Comparison of ENCODE assay signal across 10 cellular contexts in genomic region chr6:1424306-1424927, GRCh38. TPM values are rescaled to one million over a fixed set of nuclear protein-coding genes. Genes with fewer than 3 reads are reported as not detected.
DNase-seq lines count a peak whose midpoint lies in the region; ATAC-seq, FAIRE-seq and TF ChIP-seq lines count a peak whose summit lies in the region.
"Had no signal": no experiment of that assay in that cellular context is flagged by ENCODE, and none has a peak within 500 bp of the region (broad histone marks: within the 10 kb centered on the region; RNA-seq: fewer than 3 reads in every experiment).

No MANE protein-coding gene starts in this region.

- no peak overlapping the region for H4K8ac ChIP-seq in mesenchymal stem cell (ENCODE audit: low read length)

- H2AFZ ChIP-seq in mesenchymal stem cell (ENCODE audit: low read depth, low read length): no peak overlapping the region

- peak; percentile 22 for TF ChIP-seq CTCF in Calu3 (IDR thresholded peaks at IDR 0.05; ENCODE audit: unreplicated experiment)
- TF ChIP-seq CTCF in Peyer's patch (IDR thresholded peaks at IDR 0.05): peak in 4 of 6 experiments; percentile 40 to 44 (median 42)

- no peaks in the 10 kb centered on the region for H3K9me3 Mint-ChIP-seq in Calu3 (ENCODE audit: low read depth, unreplicated experiment)
- H3K9me3 Mint-ChIP-seq: T-helper 1 cell treated with Interleukin-12 subunit alpha and Interleukin-12 subunit beta and Interleukin-4 antibody, amounts not matched to agents 30 μg/mL and 1 μg/mL, for 36 hours had no signal

- TF ChIP-seq POLR2A in H54 (IDR thresholded peaks at IDR 0.05; ENCODE audit: low read depth, low read length) (no peak), Peyer's patch (IDR thresholded peaks at IDR 0.05) (no peak)

- H3K36me3 ChIP-seq in Peyer's patch (no peaks in the 10 kb centered on the region), mesenchymal stem cell (ENCODE audit: control insufficient read depth in 1 of 2, insufficient read depth in 2 of 2, low read depth in 1 of 2, low read length in 2 of 2) (no peaks in the 10 kb centered on the region)

- no TSS peak for BruUV-seq in Calu3 (replicated peaks; lab: Mats Ljungman, UMichigan)

- FAIRE-seq in H54 (lab: Jason Lieb, UNC): no peak

- H2BK15ac ChIP-seq in mesenchymal stem cell (ENCODE audit: low read depth, poor library complexity, severe bottlenecking): no peak overlapping the region

- H3K27me3 ChIP-seq in Peyer's patch: no peaks in the 10 kb centered on the region
- H3K27me3 ChIP-seq in mesenchymal stem cell (ENCODE audit: control insufficient read depth in 1 of 2, insufficient read depth in 1 of 2, low read length in 2 of 2): peaks cover 9 to 19% of the 10 kb centered on the region in 2 experiments

- H3K4ac ChIP-seq in mesenchymal stem cell (ENCODE audit: low read depth in 1 of 2, low read length in 2 of 2): no peak overlapping the region

- CTCF ChIA-PET in Calu3 (lab: Charles Lee): interaction anchor here (0.9 to 1.4 kb wide), 3 partner anchors 10 to 831 kb away, joined by 4 to 7 read pairs (median 4); no protein-coding TSS in a partner anchor

- H2AK5ac ChIP-seq in mesenchymal stem cell (ENCODE audit: low read length, severe bottlenecking): no peak overlapping the region

- H3K4me3 ChIP-seq in Peyer's patch (no peak overlapping the region), mesenchymal stem cell (ENCODE audit: insufficient read depth in 1 of 2, low read depth in 1 of 2, low read length in 2 of 2) (no peak overlapping the region)

- H3K79me1 ChIP-seq in mesenchymal stem cell (replicated peaks; ENCODE audit: low read length, poor library complexity, severe bottlenecking): no peaks in the 10 kb centered on the region

- no peaks in the 10 kb centered on the region for H3K4me1 Mint-ChIP-seq in Calu3 (ENCODE audit: low read depth, unreplicated experiment)

- no peak overlapping the region for H3K4me3 Mint-ChIP-seq in Calu3 (ENCODE audit: low read depth, unreplicated experiment)
- H3K4me3 Mint-ChIP-seq: naive thymus-derived CD8-positive, alpha-beta T cell; T-helper 1 cell treated with Interleukin-12 subunit alpha and Interleukin-12 subunit beta and Interleukin-4 antibody, amounts not matched to agents 30 μg/mL and 1 μg/mL, for 36 hours had no signal

- WGBS in mesenchymal stem cell: 28% methylated on average over 16 of the region's 16 CpGs

- no peak overlapping the region for H3K27ac ChIP-seq in Peyer's patch
- H3K27ac ChIP-seq in mesenchymal stem cell (ENCODE audit: low read length, poor library complexity, severe bottlenecking): no peak overlapping the region

- no peak overlapping the region for H3K18ac ChIP-seq in mesenchymal stem cell (ENCODE audit: low read depth in 1 of 2, low read length in 2 of 2)

- H2BK5ac ChIP-seq in mesenchymal stem cell (ENCODE audit: low read depth, low read length, poor library complexity, severe bottlenecking): no peak overlapping the region

- H3K14ac ChIP-seq in mesenchymal stem cell (ENCODE audit: low read length in 2 of 2): no peak overlapping the region

- H4K91ac ChIP-seq in mesenchymal stem cell (ENCODE audit: low read length): no peak overlapping the region

- peak; percentile 54 for DNase-seq in Calu3
- peak; percentile 53 for DNase-seq in H54 (ENCODE audit: insufficient read length, low spot score)
- peak in 1 of 3 donors; percentile 63 for DNase-seq in Peyer's patch
- DNase-seq in dermis blood vessel endothelial cell: peak; percentile 71
- DNase-seq in mesenchymal stem cell: peak; percentile 61
- no peak for DNase-seq in activated CD4-positive, CD25-positive, alpha-beta regulatory T cell (lab: John Stamatoyannopoulos, UW)
- DNase-seq: naive thymus-derived CD8-positive, alpha-beta T cell had no signal

- no peaks in the 10 kb centered on the region for H3K36me3 Mint-ChIP-seq in Calu3 (ENCODE audit: insufficient read depth, unreplicated experiment)

- no peaks in the 10 kb centered on the region for H3K4me1 ChIP-seq in Peyer's patch
- H3K4me1 ChIP-seq in mesenchymal stem cell (ENCODE audit: control insufficient read depth, insufficient read depth, low read depth, low read length): peaks cover 7% of the 10 kb centered on the region

- no peak overlapping the region for H2BK12ac ChIP-seq in mesenchymal stem cell (ENCODE audit: low read length in 2 of 2)

- no peak overlapping the region for H3K4me2 ChIP-seq in mesenchymal stem cell (ENCODE audit: low read length, poor library complexity, severe bottlenecking)

- intact Hi-C loops in Calu3 (cut with micrococcal nuclease; ENCODE audit: unreplicated experiment): loop anchor here (2.0 kb wide), 1 partner anchor 52 kb away; no protein-coding TSS in a partner anchor

- H3K27ac Mint-ChIP-seq in Calu3 (ENCODE audit: unreplicated experiment): no peak overlapping the region
- H3K27ac Mint-ChIP-seq: naive thymus-derived CD8-positive, alpha-beta T cell; T-helper 1 cell treated with Interleukin-12 subunit alpha and Interleukin-12 subunit beta and Interleukin-4 antibody, amounts not matched to agents 30 μg/mL and 1 μg/mL, for 36 hours had no signal

- H3K27me3 Mint-ChIP-seq in Calu3 (ENCODE audit: unreplicated experiment): peaks cover 31% of the 10 kb centered on the region

- H3K23ac ChIP-seq in mesenchymal stem cell (ENCODE audit: low read length in 2 of 2): no peak overlapping the region

- no peak overlapping the region for H3K9ac ChIP-seq in mesenchymal stem cell (ENCODE audit: low read length)

- ATAC-seq in HG03135 (IDR thresholded peaks at IDR 0.05; ENCODE audit: unreplicated experiment) (no peak), GM19328 (IDR thresholded peaks at IDR 0.05; ENCODE audit: unreplicated experiment) (no peak)

- H3K9me3 ChIP-seq in Peyer's patch (no peaks in the 10 kb centered on the region), mesenchymal stem cell (ENCODE audit: control insufficient read depth, low read length) (no peaks in the 10 kb centered on the region)

- H2BK120ac ChIP-seq in mesenchymal stem cell (ENCODE audit: low read depth, low read length): no peak overlapping the region

RNA-seq across cellular contexts. Expression of gene FOXF2, which starts 35.0 kb away (rescaled TPM):
- total RNA-seq in Calu3 (2022): 0.14 and 0.17 TPM in 2 replicates
- 10 to 100 TPM in 1 of 4 donors, 1 to 10 TPM in 3; 4.0 to 14.0 (median 8.0) TPM for total RNA-seq in Peyer's patch
- not detected in 2 replicates for total RNA-seq in dermis blood vessel endothelial cell
- polyA plus RNA-seq in mesenchymal stem cell (2013, experiment 1 of 2): 0.50 TPM
- 0.33 TPM for polyA plus RNA-seq in mesenchymal stem cell (2013, experiment 2 of 2)
- total RNA-seq: naive thymus-derived CD8-positive, alpha-beta T cell had no signal
- polyA plus RNA-seq: naive thymus-derived CD8-positive, alpha-beta T cell had no signal

Comparison
In these comparisons a context has a peak if more than half of its experiments do, and no peak if none do; other contexts are left out.
1. DNase-seq: peak in Calu3 (single experiment), H54 (single experiment), dermis blood vessel endothelial cell (single experiment) and mesenchymal stem cell (single experiment); none in activated CD4-positive, CD25-positive, alpha-beta regulatory T cell (0 of 4).